6 cellular contexts compared by ENCODE assay signal in genomic region chr19:1284979-1285736, GRCh38. TPM values are rescaled to one million over a fixed set of nuclear protein-coding genes. Genes with fewer than 3 reads are reported as not detected.
DNase-seq lines count a peak whose midpoint lies in the region; TF ChIP-seq lines count a peak whose summit lies in the region.
"Had no signal": no experiment of that assay in that cellular context is flagged by ENCODE, and none has a peak within 500 bp of the region (broad histone marks: within the 10 kb centered on the region; RNA-seq: fewer than 3 reads in every experiment).

No MANE protein-coding gene starts in this region.

- H3K4me3 Mint-ChIP-seq in neural progenitor cell = peak overlapping the region; percentile 80

- H3K27me3 Mint-ChIP-seq in neural progenitor cell (ENCODE audit: insufficient read depth, low read depth) = peaks cover 5% of the 10 kb centered on the region

- H3K27me3 ChIP-seq in HUES6 (ENCODE audit: control insufficient read depth, insufficient read depth, low read length) (peaks cover 47% of the 10 kb centered on the region), colonic mucosa (peaks cover 17% of the 10 kb centered on the region), neural progenitor cell (peaks cover 25% of the 10 kb centered on the region)

- H4K20me1 ChIP-seq in neural progenitor cell (ENCODE audit: low read depth) = peaks cover 36% of the 10 kb centered on the region

- H3K9me3 Mint-ChIP-seq in neural progenitor cell = no peaks in the 10 kb centered on the region

- H3K36me3 Mint-ChIP-seq in neural progenitor cell = peaks cover 2% of the 10 kb centered on the region

- H2AFZ ChIP-seq in neural progenitor cell (replicated peaks) = peak overlapping the region; percentile 61

- TF ChIP-seq CTCF in colonic mucosa (IDR thresholded peaks at IDR 0.05) (no peak), neural progenitor cell (IDR thresholded peaks at IDR 0.05) (no peak)

- intact Hi-C loops in colonic mucosa (cut with DNase I) = loop anchor here (5.0 to 10.0 kb wide), 3 partner anchors 72 to 230 kb away; partner anchors contain the start of genes ADAMTSL5 and NDUFS7

- H3K27ac Mint-ChIP-seq in neural progenitor cell = peak overlapping the region; percentile 61

- no peaks in the 10 kb centered on the region for H3K9me3 ChIP-seq in HUES6 (ENCODE audit: control insufficient read depth, insufficient read depth, low read depth, low read length)
- H3K9me3 ChIP-seq in colonic mucosa = no peaks in the 10 kb centered on the region
- H3K9me3 ChIP-seq in neural progenitor cell (ENCODE audit: low read depth) = no peaks in the 10 kb centered on the region

- peaks cover 20% of the 10 kb centered on the region for H3K4me1 Mint-ChIP-seq in neural progenitor cell

- H3K27ac ChIP-seq in HUES6 (ENCODE audit: low read depth, low read length) (no peak overlapping the region), colonic mucosa (peak overlapping the region; percentile 91), neural progenitor cell (no peak overlapping the region)

- H3K4me1 ChIP-seq in HUES6 (ENCODE audit: control insufficient read depth, insufficient read depth, low read length) (peaks cover 18% of the 10 kb centered on the region; the same call in 1 of the 2 replicates), colonic mucosa (peaks cover 8% of the 10 kb centered on the region), neural progenitor cell (peaks cover 17% of the 10 kb centered on the region)

- H3K79me2 ChIP-seq in neural progenitor cell (ENCODE audit: low read depth) = peaks cover 28% of the 10 kb centered on the region

- H3K9ac ChIP-seq in HUES6 (ENCODE audit: low read length) = no peak overlapping the region
- peak overlapping the region; percentile 13 to 89 for H3K9ac ChIP-seq in colonic mucosa (ENCODE audit: low read depth in 2 of 2, low read length in 2 of 2)
- H3K9ac ChIP-seq in neural progenitor cell = no peak overlapping the region

- DNase-seq in colonic mucosa (peak; percentile 31), neural progenitor cell (ENCODE audit: low spot score) (peak; percentile 64), COLO668 (lab: John Stamatoyannopoulos, UW; ENCODE audit: unreplicated experiment) (no peak), A172 (ENCODE audit: low spot score) (no peak)

- peak overlapping the region; percentile 84 for H3K4me2 ChIP-seq in neural progenitor cell

- H3K4me3 ChIP-seq in HUES6 (ENCODE audit: low read depth, low read length) = peak overlapping the region; percentile 34
- H3K4me3 ChIP-seq in colonic mucosa = no peak overlapping the region
- peak overlapping the region; percentile 48 for H3K4me3 ChIP-seq in neural progenitor cell

- H3K36me3 ChIP-seq in HUES6 (ENCODE audit: control insufficient read depth, insufficient read depth, low read length) = no peaks in the 10 kb centered on the region
- H3K36me3 ChIP-seq in colonic mucosa = no peaks in the 10 kb centered on the region
- H3K36me3 ChIP-seq in neural progenitor cell = no peaks in the 10 kb centered on the region

- H3F3A ChIP-seq in neural progenitor cell (ENCODE audit: low read depth) = peaks cover 40% of the 10 kb centered on the region

RNA-seq across cellular contexts. Expression of gene EFNA2, which starts 0.5 kb away (rescaled TPM):
- 10 to 100 TPM; 72.8 to 86.1 TPM for total RNA-seq in colonic mucosa
- total RNA-seq in neural progenitor cell (ENCODE audit: low replicate concordance) = 13.2 and 34.7 TPM in 2 replicates
- 9.1 and 9.9 TPM in 2 replicates for total RNA-seq in A172 (2014; rRNA removed; shearing (Covaris generic))
- total RNA-seq: myocyte had no signal

RNA-seq across cellular contexts. Expression of gene FAM174C, which starts 9.8 kb away (rescaled TPM):
- 100 to 1,000 TPM in 1 of 2 donors, 10 to 100 TPM in 1; 41.8 to 114 TPM for total RNA-seq in colonic mucosa
- total RNA-seq in neural progenitor cell (ENCODE audit: low replicate concordance) = 4.8 and 14.6 TPM in 2 replicates
- total RNA-seq in A172 (2014; rRNA removed; shearing (Covaris generic)) = 90.5 and 93.6 TPM in 2 replicates

RNA-seq across cellular contexts. Expression of gene CIRBP, which starts 16.0 kb away (rescaled TPM):
- total RNA-seq in colonic mucosa = 100 to 1,000 TPM; 163 to 179 TPM
- 395 and 737 TPM in 2 replicates for total RNA-seq in neural progenitor cell (ENCODE audit: low replicate concordance)
- total RNA-seq in A172 (2014; rRNA removed; shearing (Covaris generic)) = 124 and 266 TPM in 2 replicates

RNA-seq across cellular contexts. Expression of gene MIDN, which starts 36.8 kb away (rescaled TPM):
- total RNA-seq in colonic mucosa (100 to 1,000 TPM; 172 to 177 TPM), neural progenitor cell (ENCODE audit: low replicate concordance) (16.1 and 51.3 TPM in 2 replicates)
- 7.0 and 19.2 TPM in 2 replicates for total RNA-seq in A172 (2014; rRNA removed; shearing (Covaris generic))

RNA-seq across cellular contexts. Expression of gene ATP5F1D, which starts 43.6 kb away (rescaled TPM):
- 100 to 1,000 TPM; 359 to 627 TPM for total RNA-seq in colonic mucosa
- 7.1 and 52.0 TPM in 2 replicates for total RNA-seq in neural progenitor cell (ENCODE audit: low replicate concordance)
- 42.2 and 78.9 TPM in 2 replicates for total RNA-seq in A172 (2014; rRNA removed; shearing (Covaris generic))

Comparison
In these comparisons a context has a peak if more than half of its experiments do, and no peak if none do; other contexts are left out.
1. H3K9ac ChIP-seq: peak in colonic mucosa (2 of 2); none in HUES6 (single experiment) and neural progenitor cell (single experiment).
2. DNase-seq: peak in colonic mucosa (single experiment) and neural progenitor cell (single experiment); none in COLO668 (single experiment) and A172 (single experiment).